11 cellular contexts compared by ENCODE assay signal in genomic region chr2:106161938-106162814, GRCh38. TPM values are rescaled to one million over a fixed set of nuclear protein-coding genes. Genes with fewer than 3 reads are reported as not detected.
DNase-seq lines count a peak whose midpoint lies in the region; ATAC-seq, FAIRE-seq and TF ChIP-seq lines count a peak whose summit lies in the region.
"Had no signal": no experiment of that assay in that cellular context is flagged by ENCODE, and none has a peak within 500 bp of the region (broad histone marks: within the 10 kb centered on the region; RNA-seq: fewer than 3 reads in every experiment).

No MANE protein-coding gene starts in this region.

- 77 to 91% (median 80%) methylated on average over 11 of the region's 11 CpGs for WGBS in psoas muscle, 3 donors

- peak; percentile 68 to 80 (median 74) for ATAC-seq in psoas muscle
- ATAC-seq: mucosa of descending colon had no signal

- no peak overlapping the region for H2AFZ ChIP-seq in fibroblast of lung (ENCODE audit: low read length)

- CTCF ChIA-PET in HEK293T (lab: Yijun Ruan, JAX), result no interaction called here

- peak; percentile 98 for FAIRE-seq in RCC 7860 (lab: Jason Lieb, UNC)

- H3K27me3 ChIP-seq in fibroblast of lung (ENCODE audit: control insufficient read depth, insufficient read depth, low read length) (no peaks in the 10 kb centered on the region), psoas muscle (ENCODE audit: insufficient read depth in 3 of 3, low read length in 2 of 3) (no peaks in the 10 kb centered on the region)

- H3K9me3 ChIP-seq in fibroblast of lung (ENCODE audit: control insufficient read depth, insufficient read depth, low read depth, low read length), result no peaks in the 10 kb centered on the region
- no peaks in the 10 kb centered on the region for H3K9me3 ChIP-seq in psoas muscle
- H3K9me3 ChIP-seq: mucosa of descending colon had no signal

- no peak overlapping the region for H3K27ac ChIP-seq in fibroblast of lung (ENCODE audit: insufficient read depth, low read length)
- peak overlapping the region; percentile 75 for H3K27ac ChIP-seq in psoas muscle
- H3K27ac ChIP-seq: 22Rv1 had no signal

- H3K4me2 ChIP-seq in fibroblast of lung (ENCODE audit: extremely low read depth, insufficient read depth, low read length), result no peak overlapping the region

- no peak for TF ChIP-seq CTCF in fibroblast of lung (conservative IDR thresholded peaks at IDR 0.05 in 1 of 2, IDR thresholded peaks at IDR 0.05 in 1 of 2; ENCODE audit: low read depth in 1 of 2, low read length in 2 of 2)
- no peak for TF ChIP-seq CTCF in psoas muscle (IDR thresholded peaks at IDR 0.05)

- H3K4me3 ChIP-seq in fibroblast of lung (replicated peaks in 1 of 4; ENCODE audit: control extremely low read depth in 1 of 4, insufficient read depth in 1 of 4, low read depth in 3 of 4, low read length in 4 of 4) (no peak overlapping the region), psoas muscle (no peak overlapping the region)
- H3K4me3 ChIP-seq: mucosa of descending colon had no signal

- no peaks in the 10 kb centered on the region for H4K20me1 ChIP-seq in fibroblast of lung (ENCODE audit: control insufficient read depth, extremely low read depth, insufficient read depth, low read length)

- DNase-seq in DMS53 (lab: John Stamatoyannopoulos, UW) (peak; percentile 67), DMS53 treated with DMSO at 0.1 percent for 48 hours (lab: John Stamatoyannopoulos, UW; ENCODE audit: unreplicated experiment) (no peak), RCC 7860 (ENCODE audit: low spot score) (peak; percentile 91), fibroblast of lung (ENCODE audit: low read depth in 2 of 2) (peak; percentile 24 to 47), psoas muscle (peak in 1 of 2 donors; percentile 29), HEK293T (ENCODE audit: extremely low spot score) (no peak), NCI-H510A treated with DMSO at 0.1 percent for 48 hours (lab: John Stamatoyannopoulos, UW) (no peak), GOT3 (lab: John Stamatoyannopoulos, UW) (no peak)
- DNase-seq: mucosa of descending colon, NCI-H1694 treated with DMSO at 0.1 percent for 48 hours had no signal

- POLR2A ChIA-PET in HEK293T (lab: Yijun Ruan, JAX), result no interaction called here

- peaks cover 3% of the 10 kb centered on the region for H3K4me1 ChIP-seq in fibroblast of lung (ENCODE audit: control insufficient read depth, extremely low read depth, insufficient read depth, low read length)
- H3K4me1 ChIP-seq in psoas muscle, result no peaks in the 10 kb centered on the region

- no peak overlapping the region for H3K9ac ChIP-seq in fibroblast of lung (ENCODE audit: insufficient read depth, low read length)

- H3K36me3 ChIP-seq in fibroblast of lung (ENCODE audit: control insufficient read depth, insufficient read depth, low read length) (no peaks in the 10 kb centered on the region), psoas muscle (ENCODE audit: insufficient read depth in 1 of 2, low read depth in 1 of 2) (peaks cover 3 to 30% of the 10 kb centered on the region in 2 donors)

- intact Hi-C loops in psoas muscle (cut with DNase I), result no loop called here

- no peaks in the 10 kb centered on the region for H3K79me2 ChIP-seq in fibroblast of lung (ENCODE audit: control insufficient read depth, insufficient read depth, low read length)

TF ChIP-seq in HEK293T, 16 proteins besides CTCF, POLR2A, EP300 and RAD21:
- no peak for TF ChIP-seq LEF1 (IDR thresholded peaks at IDR 0.05; ENCODE audit: borderline replicate concordance)
- TF ChIP-seq CTBP1 (IDR thresholded peaks at IDR 0.05; ENCODE audit: borderline replicate concordance), result no peak
- no peak for TF ChIP-seq ARNT (IDR thresholded peaks at IDR 0.05)
- TF ChIP-seq HDGF (IDR thresholded peaks at IDR 0.05; ENCODE audit: borderline replicate concordance), result no peak
- TF ChIP-seq SUZ12 (IDR thresholded peaks at IDR 0.05), result no peak
- no peak for TF ChIP-seq FOXA1 (IDR thresholded peaks at IDR 0.05)
- TF ChIP-seq FOXK2 (IDR thresholded peaks at IDR 0.05), result no peak
- no peak for TF ChIP-seq BHLHE40 (IDR thresholded peaks at IDR 0.05; ENCODE audit: borderline replicate concordance)
- no peak for TF ChIP-seq ZNF384 (IDR thresholded peaks at IDR 0.05)
- no peak for TF ChIP-seq FOXM1 (IDR thresholded peaks at IDR 0.05; ENCODE audit: borderline replicate concordance)
- no peak for TF ChIP-seq NFRKB (IDR thresholded peaks at IDR 0.05)

RNA-seq across cellular contexts. Expression of gene UXS1, which starts 31.9 kb away (rescaled TPM):
- total RNA-seq in fibroblast of lung (18.5 and 23.1 TPM in 2 replicates), psoas muscle (10 to 100 TPM; 12.2 to 24.7 (median 21.1) TPM)
- polyA plus RNA-seq in fibroblast of lung (50.7 and 59.8 TPM in 2 replicates), psoas muscle (10 to 100 TPM; 18.2 to 36.0 (median 28.9) TPM)
- 41.5 and 51.1 TPM in 2 replicates for polyA plus RNA-seq in fibroblast of lung (2012)
- polyA minus RNA-seq in fibroblast of lung (ENCODE audit: low replicate concordance), result 39.5 and 122 TPM in 2 replicates

Comparison
In these comparisons a context has a peak if more than half of its experiments do, and no peak if none do; other contexts are left out.
1. DNase-seq: peak in DMS53 (single experiment), RCC 7860 (single experiment) and fibroblast of lung (2 of 2); none in DMS53 treated with DMSO at 0.1 percent for 48 hours (single experiment), HEK293T (single experiment), NCI-H510A treated with DMSO at 0.1 percent for 48 hours (single experiment) and GOT3 (single experiment).